18 cellular contexts compared by ENCODE assay signal in genomic region chr9:134989206-134990065, GRCh38.
"Had no signal": no experiment of that assay in that cellular context is flagged by ENCODE, and none has a peak within 500 bp of the region (broad histone marks: within the 10 kb centered on the region; RNA-seq: fewer than 3 reads in every experiment).

No MANE protein-coding gene starts in this region.

- ATAC-seq: esophagus mucosa; heart left ventricle; left lobe of liver; stimulated activated memory B cell treated with anti-CD40 and anti-IgM and Interleukin-4, amounts not matched to agents 10 μg/mL and 1 μg/mL and 100 μg/mL, for 72 hours had no signal

- H3K4me3 ChIP-seq: heart left ventricle, ovary, testis, tibial nerve had no signal

- H3K27ac ChIP-seq: heart left ventricle, neutrophil, ovary, testis, tibial nerve had no signal

- H3K4me1 ChIP-seq: heart left ventricle, testis had no signal

- H3K9me3 ChIP-seq: neutrophil, ovary, testis had no signal

- FAIRE-seq: endometrium, frontal cortex had no signal

- DNase-seq: effector memory CD4-positive, alpha-beta T cell; hippocampal formation; kidney glomerular epithelial cell; nephron progenitor cell; right cardiac atrium; stimulated activated CD4-positive, alpha-beta T cell treated with anti-CD3 and anti-CD28 coated beads, Interleukin-15, amount 100 ng/mL, for 24 hours; stimulated activated CD4-positive, alpha-beta T cell treated with anti-CD3 and anti-CD28 coated beads, Interleukin-1b, Interleukin-23, amount 100 ng/mL, for 48 hours; stimulated activated CD4-positive, alpha-beta T cell treated with anti-CD3 and anti-CD28 coated beads, Interleukin-4, amount 100 ng/mL, for 24 hours had no signal

- H3K36me3 ChIP-seq: heart left ventricle, neutrophil, ovary, tibial nerve had no signal

- H3K27me3 ChIP-seq: ovary, testis, tibial nerve had no signal
